ENCODE assay signal across 15 cellular contexts in genomic region chr12:69473229-69473628, GRCh38. TPM values are rescaled to one million over a fixed set of nuclear protein-coding genes. Genes with fewer than 3 reads are reported as not detected.
DNase-seq lines count a peak whose midpoint lies in the region; ATAC-seq, FAIRE-seq and TF ChIP-seq lines count a peak whose summit lies in the region.
"Had no signal": no experiment of that assay in that cellular context is flagged by ENCODE, and none has a peak within 500 bp of the region (broad histone marks: within the 10 kb centered on the region; RNA-seq: fewer than 3 reads in every experiment).

No MANE protein-coding gene starts in this region.

- no peak for TF ChIP-seq EP300 in HepG2 (IDR thresholded peaks at IDR 0.05; ENCODE audit: low read depth in 2 of 2, low read length in 2 of 2)
- TF ChIP-seq EP300 in HepG2 (CRISPR knock-in tag; IDR thresholded peaks at IDR 0.05; ENCODE audit: borderline replicate concordance), result no peak

- POLR2A ChIA-PET in HepG2 (lab: Yijun Ruan, JAX), result no interaction called here

- H3K9me3 ChIP-seq in astrocyte (ENCODE audit: insufficient read depth, low read depth, low read length) (no peaks in the 10 kb centered on the region), HepG2 (ENCODE audit: low read length) (no peaks in the 10 kb centered on the region), thyroid gland (no peaks in the 10 kb centered on the region), MG63 (no peaks in the 10 kb centered on the region)
- H3K9me3 ChIP-seq: BLaER1 treated with 17β-estradiol and CSF1 and Interleukin-3, amounts not matched to agents 10 nM and 100 nM; heart right ventricle; stomach had no signal

- H3K4me1 Mint-ChIP-seq in astrocyte (ENCODE audit: low read depth, unreplicated experiment), result peaks cover 41% of the 10 kb centered on the region
- H3K4me1 Mint-ChIP-seq in stimulated activated memory B cell treated with anti-CD40 and anti-IgM and Interleukin-4, amounts not matched to agents 10 μg/mL and 1 μg/mL and 100 μg/mL, for 72 hours, result peaks cover 62% of the 10 kb centered on the region

- H3K36me3 Mint-ChIP-seq in astrocyte (ENCODE audit: low read depth, unreplicated experiment), result peaks cover 4% of the 10 kb centered on the region
- peaks cover 10% of the 10 kb centered on the region for H3K36me3 Mint-ChIP-seq in stimulated activated memory B cell treated with anti-CD40 and anti-IgM and Interleukin-4, amounts not matched to agents 10 μg/mL and 1 μg/mL and 100 μg/mL, for 72 hours

- no peak for DNase-seq in H54 (ENCODE audit: insufficient read length, low spot score)
- no peak for DNase-seq in astrocyte (ENCODE audit: low read depth)
- no peak for DNase-seq in HepG2 (ENCODE audit: low spot score)
- DNase-seq in omental fat pad (ENCODE audit: low spot score), result no peak
- no peak for DNase-seq in thyroid gland
- DNase-seq in MG63, result no peak
- DNase-seq: activated CD4-positive, alpha-beta memory T cell treated with anti-CD3 and anti-CD28 coated beads, Interleukin-2, amount 10 ng/mL, durations not matched to agents 7 days and 5 days; DMS79 treated with DMSO at 0.1 percent for 48 hours; GOT3; heart right ventricle; kidney; NCI-H1048; stomach had no signal

- CTCF ChIA-PET in HepG2 (lab: Yijun Ruan, JAX; ENCODE audit: low intra/inter-chr PET ratio, low total read pairs), result no interaction called here

- no peak overlapping the region for H3K27ac Mint-ChIP-seq in astrocyte (ENCODE audit: unreplicated experiment)
- H3K27ac Mint-ChIP-seq in stimulated activated memory B cell treated with anti-CD40 and anti-IgM and Interleukin-4, amounts not matched to agents 10 μg/mL and 1 μg/mL and 100 μg/mL, for 72 hours, result peak overlapping the region; percentile 6
- H3K27ac Mint-ChIP-seq: activated CD4-positive, alpha-beta memory T cell treated with anti-CD3 and anti-CD28 coated beads, Interleukin-2, amount 10 ng/mL, durations not matched to agents 7 days and 5 days had no signal

- peaks cover 24% of the 10 kb centered on the region for H3K4me1 ChIP-seq in astrocyte (ENCODE audit: insufficient read depth, low read length)
- H3K4me1 ChIP-seq in HepG2 (ENCODE audit: insufficient read depth, low read length), result peaks cover 58% of the 10 kb centered on the region
- peaks cover 36 to 62% of the 10 kb centered on the region in 2 donors for H3K4me1 ChIP-seq in thyroid gland

- H3K9ac ChIP-seq in astrocyte (ENCODE audit: low read length) (no peak overlapping the region), HepG2 (ENCODE audit: insufficient read depth, low read depth, low read length) (no peak overlapping the region)
- H3K9ac ChIP-seq: BLaER1 treated with 17β-estradiol and CSF1 and Interleukin-3, amounts not matched to agents 10 nM and 100 nM had no signal

- no peak for TF ChIP-seq RAD21 in HepG2 (CRISPR knock-in tag; IDR thresholded peaks at IDR 0.05)

- TF ChIP-seq CTCF in astrocyte (IDR thresholded peaks at IDR 0.05; ENCODE audit: insufficient read depth, low read depth, low read length) (no peak), HepG2 (CRISPR knock-in tag; IDR thresholded peaks at IDR 0.05) (no peak), omental fat pad (IDR thresholded peaks at IDR 0.05) (no peak), thyroid gland (IDR thresholded peaks at IDR 0.05) (no peak)

- H3K9me3 Mint-ChIP-seq in astrocyte (ENCODE audit: unreplicated experiment), result no peaks in the 10 kb centered on the region
- no peaks in the 10 kb centered on the region for H3K9me3 Mint-ChIP-seq in stimulated activated memory B cell treated with anti-CD40 and anti-IgM and Interleukin-4, amounts not matched to agents 10 μg/mL and 1 μg/mL and 100 μg/mL, for 72 hours
- H3K9me3 Mint-ChIP-seq: activated CD4-positive, alpha-beta memory T cell treated with anti-CD3 and anti-CD28 coated beads, Interleukin-2, amount 10 ng/mL, durations not matched to agents 7 days and 5 days had no signal

- H3K4me3 ChIP-seq in astrocyte (ENCODE audit: insufficient read depth, low read depth, low read length) (no peak overlapping the region), HepG2 (replicated peaks in 1 of 3; ENCODE audit: insufficient read depth in 1 of 3, low read depth in 2 of 3, low read length in 3 of 3) (no peak overlapping the region; a peak in 1 of 6 replicates), thyroid gland (replicated peaks in 1 of 3) (no peak overlapping the region), MG63 (no peak overlapping the region)
- H3K4me3 ChIP-seq: BLaER1 treated with 17β-estradiol and CSF1 and Interleukin-3, amounts not matched to agents 10 nM and 100 nM; heart right ventricle; stomach had no signal

- H3K4me3 Mint-ChIP-seq in astrocyte (ENCODE audit: unreplicated experiment), result peak overlapping the region; percentile 77
- H3K4me3 Mint-ChIP-seq in stimulated activated memory B cell treated with anti-CD40 and anti-IgM and Interleukin-4, amounts not matched to agents 10 μg/mL and 1 μg/mL and 100 μg/mL, for 72 hours, result no peak overlapping the region
- H3K4me3 Mint-ChIP-seq: activated CD4-positive, alpha-beta memory T cell treated with anti-CD3 and anti-CD28 coated beads, Interleukin-2, amount 10 ng/mL, durations not matched to agents 7 days and 5 days had no signal

- ATAC-seq in HepG2 (no peak), omental fat pad (ENCODE audit: low FRiP score) (no peak)
- no peak for ATAC-seq in stimulated activated memory B cell treated with anti-CD40 and anti-IgM and Interleukin-4, amounts not matched to agents 10 μg/mL and 1 μg/mL and 100 μg/mL, for 72 hours
- ATAC-seq: heart right ventricle had no signal

- H3K27me3 ChIP-seq in astrocyte (ENCODE audit: insufficient read depth, low read length) (no peaks in the 10 kb centered on the region), HepG2 (ENCODE audit: control insufficient read depth in 1 of 2, insufficient read depth in 2 of 2, low read length in 2 of 2) (no peaks in the 10 kb centered on the region; a peak in 1 of 5 replicates), thyroid gland (no peaks in the 10 kb centered on the region), MG63 (no peaks in the 10 kb centered on the region)
- H3K27me3 ChIP-seq: BLaER1 treated with 17β-estradiol and CSF1 and Interleukin-3, amounts not matched to agents 10 nM and 100 nM; heart right ventricle; stomach had no signal

- H3K27me3 Mint-ChIP-seq in astrocyte (ENCODE audit: low read depth, unreplicated experiment), result no peaks in the 10 kb centered on the region
- no peaks in the 10 kb centered on the region for H3K27me3 Mint-ChIP-seq in stimulated activated memory B cell treated with anti-CD40 and anti-IgM and Interleukin-4, amounts not matched to agents 10 μg/mL and 1 μg/mL and 100 μg/mL, for 72 hours
- H3K27me3 Mint-ChIP-seq: activated CD4-positive, alpha-beta memory T cell treated with anti-CD3 and anti-CD28 coated beads, Interleukin-2, amount 10 ng/mL, durations not matched to agents 7 days and 5 days had no signal

- FAIRE-seq in H54 (lab: Jason Lieb, UNC) (peak; percentile 52), astrocyte (lab: Jason Lieb, UNC) (no peak), HepG2 (lab: Jason Lieb, UNC) (no peak)
- FAIRE-seq: kidney had no signal

- peaks cover 56% of the 10 kb centered on the region for H4K20me1 ChIP-seq in astrocyte (ENCODE audit: insufficient read depth, low read length)
- H4K20me1 ChIP-seq in HepG2 (ENCODE audit: insufficient read depth, low read length), result peaks cover 20% of the 10 kb centered on the region

- no TSS peak for BruUV-seq in HepG2 (replicated peaks; lab: Mats Ljungman, UMichigan)

- in situ Hi-C loops in HepG2 (cut with HindIII; ENCODE audit: extremely low pct_ligation_motif_present, low pct_unique_long_range_greater_than_20kb), result loop anchor here (5.0 kb wide), 1 partner anchor 99 kb away; no protein-coding TSS in a partner anchor

- peak overlapping the region; percentile 29 for H3K4me2 ChIP-seq in astrocyte (ENCODE audit: low read length)
- peak overlapping the region; percentile 77 for H3K4me2 ChIP-seq in HepG2 (ENCODE audit: low read depth, low read length)

- no peak overlapping the region for H3K27ac ChIP-seq in astrocyte (ENCODE audit: low read depth, low read length)
- no peak overlapping the region for H3K27ac ChIP-seq in HepG2 (ENCODE audit: extremely low read length, insufficient read depth, low read length)
- no peak overlapping the region for H3K27ac ChIP-seq in thyroid gland
- H3K27ac ChIP-seq: BLaER1 treated with 17β-estradiol and CSF1 and Interleukin-3, amounts not matched to agents 10 nM and 100 nM had no signal

- H3K79me2 ChIP-seq in astrocyte (ENCODE audit: insufficient read depth, low read length), result peaks cover 77% of the 10 kb centered on the region
- peaks cover 72% of the 10 kb centered on the region for H3K79me2 ChIP-seq in HepG2 (ENCODE audit: insufficient read depth, low read length)

- TF ChIP-seq POLR2A in H54 (IDR thresholded peaks at IDR 0.05; ENCODE audit: low read depth, low read length) (no peak), HepG2 (IDR thresholded peaks at IDR 0.05; ENCODE audit: insufficient read depth in 1 of 2, low read depth in 2 of 2, low read length in 2 of 2) (no peak), thyroid gland (IDR thresholded peaks at IDR 0.05) (no peak)

- H2AFZ ChIP-seq in astrocyte (ENCODE audit: low read depth, low read length) (no peak overlapping the region), HepG2 (ENCODE audit: low read length) (no peak overlapping the region)

- intact Hi-C loops in HepG2 (cut with micrococcal nuclease; ENCODE audit: unreplicated experiment) (no loop called here), thyroid gland (cut with DNase I) (no loop called here)

- H3K36me3 ChIP-seq in astrocyte (ENCODE audit: insufficient read depth, low read length) (no peaks in the 10 kb centered on the region), HepG2 (replicated peaks in 1 of 2; ENCODE audit: control insufficient read depth in 1 of 2, insufficient read depth in 2 of 2, low read length in 2 of 2) (no peaks in the 10 kb centered on the region), thyroid gland (no peaks in the 10 kb centered on the region), MG63 (peaks cover 6% of the 10 kb centered on the region; the same call in 1 of the 2 replicates)
- H3K36me3 ChIP-seq: heart right ventricle, stomach had no signal

RNA-seq across cellular contexts. Expression of gene FRS2, which starts 3.0 kb away (rescaled TPM):
- total RNA-seq in astrocyte (54.1 and 60.9 TPM in 2 replicates), HepG2 (2016; rRNA removed; fragmentation: Illumina TruSeq; extraction: Trizol) (16.8 and 31.4 TPM in 2 replicates), omental fat pad (10 to 100 TPM; 41.0 to 48.4 (median 47.1) TPM), thyroid gland (10 to 100 TPM; 52.0 to 79.0 (median 61.0) TPM)
- total RNA-seq in HepG2 (2016; cell fraction: cytosol; rRNA removed; fragmentation: Illumina TruSeq; extraction: Trizol; ENCODE audit: low read depth), result 4.7 and 5.6 TPM in 2 replicates
- 16.4 and 31.5 TPM in 2 replicates for total RNA-seq in HepG2 (2016; cell fraction: insoluble cytoplasmic fraction; rRNA removed; fragmentation: Illumina TruSeq; extraction: Trizol)
- 22.4 and 22.5 TPM in 2 replicates for total RNA-seq in HepG2 (2016; cell fraction: membrane; rRNA removed; fragmentation: Illumina TruSeq; extraction: Trizol)
- total RNA-seq in HepG2 (2016; cell fraction: nucleus; rRNA removed; fragmentation: Illumina TruSeq; extraction: Trizol), result 28.4 and 31.2 TPM in 2 replicates
- polyA plus RNA-seq in HepG2 (2011; rRNA removed), result 6.9 and 8.3 TPM in 2 replicates
- polyA plus RNA-seq in HepG2 (2011; cell fraction: cytosol; rRNA removed), result 4.1 and 5.5 TPM in 2 replicates
- polyA plus RNA-seq in HepG2 (2011; cell fraction: nucleus; rRNA removed), result 6.9 and 7.2 TPM in 2 replicates
- polyA plus RNA-seq in HepG2 (2012), result 6.1 and 7.0 TPM in 2 replicates
- 1.2 TPM in 2 replicates for polyA plus RNA-seq in HepG2 (2016; cell fraction: cytosol; fragmentation: Illumina TruSeq; extraction: Trizol; ENCODE audit: low read depth)
- 14.7 and 15.8 TPM in 2 replicates for polyA plus RNA-seq in HepG2 (2016; cell fraction: insoluble cytoplasmic fraction; fragmentation: Illumina TruSeq; extraction: Trizol; ENCODE audit: low read depth)
- 5.8 and 7.6 TPM in 2 replicates for polyA plus RNA-seq in HepG2 (2016; cell fraction: membrane; fragmentation: Illumina TruSeq; extraction: Trizol; ENCODE audit: low read depth)
- 17.3 and 19.7 TPM in 2 replicates for polyA plus RNA-seq in HepG2 (2016; cell fraction: nucleus; fragmentation: Illumina TruSeq; extraction: Trizol; ENCODE audit: insufficient read depth, low read depth)
- 11.2 and 18.2 TPM in 2 replicates for polyA minus RNA-seq in HepG2 (2011; rRNA and poly(A)+ RNA removed; ENCODE audit: low replicate concordance)
- polyA minus RNA-seq in HepG2 (2011; cell fraction: cytosol; rRNA and poly(A)+ RNA removed), result 10.3 and 13.9 TPM in 2 replicates
- 43.4 and 53.3 TPM in 2 replicates for polyA minus RNA-seq in HepG2 (2011; cell fraction: nucleus; rRNA and poly(A)+ RNA removed)
- total RNA-seq in MG63 (2014; rRNA removed; shearing (Covaris generic); ENCODE audit: low replicate concordance), result 23.0 and 24.8 TPM in 2 replicates
